1 cellular context compared by ENCODE assay signal in the genomic region with DNA sequence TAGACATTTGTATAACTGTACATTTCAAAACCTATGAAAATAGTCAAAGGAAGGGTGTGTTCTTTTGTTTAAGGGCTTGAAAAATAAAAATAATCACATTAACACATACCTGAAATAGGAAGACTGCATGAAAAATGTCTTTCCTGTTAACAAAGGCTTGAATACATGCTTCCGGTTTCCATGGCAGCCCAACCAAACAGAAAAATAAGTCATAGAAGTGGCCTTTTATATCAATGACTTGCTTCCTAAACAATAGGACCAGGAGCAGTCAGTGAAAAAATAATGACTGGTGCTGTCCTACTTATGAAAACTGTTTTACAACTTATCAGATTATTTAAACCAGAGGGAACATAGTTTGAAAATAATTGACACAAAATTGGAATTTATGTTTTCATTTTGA.
TF ChIP-seq lines count a peak whose summit lies in the region.

No MANE protein-coding gene starts in this region.

TF ChIP-seq in HepG2, 621 proteins besides CTCF, POLR2A, EP300 and RAD21 (continued from another document):
- TF ChIP-seq, protein P1, sequence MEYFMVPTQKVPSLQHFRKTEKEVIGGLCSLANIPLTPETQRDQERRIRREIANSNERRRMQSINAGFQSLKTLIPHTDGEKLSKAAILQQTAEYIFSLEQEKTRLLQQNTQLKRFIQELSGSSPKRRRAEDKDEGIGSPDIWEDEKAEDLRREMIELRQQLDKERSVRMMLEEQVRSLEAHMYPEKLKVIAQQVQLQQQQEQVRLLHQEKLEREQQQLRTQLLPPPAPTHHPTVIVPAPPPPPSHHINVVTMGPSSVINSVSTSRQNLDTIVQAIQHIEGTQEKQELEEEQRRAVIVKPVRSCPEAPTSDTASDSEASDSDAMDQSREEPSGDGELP (IDR thresholded peaks at IDR 0.05; ENCODE audit: borderline replicate concordance, low read depth) = no peak
- TF ChIP-seq ZNF816 (CRISPR knock-in tag; IDR thresholded peaks at IDR 0.05; ENCODE audit: borderline replicate concordance) (no peak), SMAD1 (CRISPR knock-in tag; IDR thresholded peaks at IDR 0.05; ENCODE audit: borderline replicate concordance, low read depth) (no peak), MAFK (conservative IDR thresholded peaks at IDR 0.05 in 1 of 2, IDR thresholded peaks at IDR 0.05 in 1 of 2; ENCODE audit: low read length in 2 of 2) (no peak), HOXA9 (CRISPR knock-in tag; IDR thresholded peaks at IDR 0.05; ENCODE audit: borderline replicate concordance) (no peak), ZC3H13 (CRISPR knock-in tag; IDR thresholded peaks at IDR 0.05) (no peak), ZNF749 (CRISPR knock-in tag; IDR thresholded peaks at IDR 0.05; ENCODE audit: borderline replicate concordance) (no peak), SCMH1 (CRISPR knock-in tag; IDR thresholded peaks at IDR 0.05; ENCODE audit: borderline replicate concordance) (no peak), PHF20 (CRISPR knock-in tag; IDR thresholded peaks at IDR 0.05) (no peak)
- TF ChIP-seq, protein P2, sequence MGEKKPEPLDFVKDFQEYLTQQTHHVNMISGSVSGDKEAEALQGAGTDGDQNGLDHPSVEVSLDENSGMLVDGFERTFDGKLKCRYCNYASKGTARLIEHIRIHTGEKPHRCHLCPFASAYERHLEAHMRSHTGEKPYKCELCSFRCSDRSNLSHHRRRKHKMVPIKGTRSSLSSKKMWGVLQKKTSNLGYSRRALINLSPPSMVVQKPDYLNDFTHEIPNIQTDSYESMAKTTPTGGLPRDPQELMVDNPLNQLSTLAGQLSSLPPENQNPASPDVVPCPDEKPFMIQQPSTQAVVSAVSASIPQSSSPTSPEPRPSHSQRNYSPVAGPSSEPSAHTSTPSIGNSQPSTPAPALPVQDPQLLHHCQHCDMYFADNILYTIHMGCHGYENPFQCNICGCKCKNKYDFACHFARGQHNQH (CRISPR knock-in tag; IDR thresholded peaks at IDR 0.05) = no peak
